Comparison of ENCODE assay signal across 26 cellular contexts in genomic region chr4:24956763-24957162, GRCh38. TPM values are rescaled to one million over a fixed set of nuclear protein-coding genes. Genes with fewer than 3 reads are reported as not detected.
"Had no signal": no experiment of that assay in that cellular context is flagged by ENCODE, and none has a peak within 500 bp of the region (broad histone marks: within the 10 kb centered on the region; RNA-seq: fewer than 3 reads in every experiment).

No MANE protein-coding gene starts in this region.

- H3K4me3 ChIP-seq: ascending aorta, coronary artery, dorsolateral prefrontal cortex had no signal

- H3K27me3 ChIP-seq: ascending aorta, brain microvascular endothelial cell, dorsolateral prefrontal cortex had no signal

- DNase-seq: activated B cell treated with CpG ODN at 0.5 μM for 24 hours; activated CD4-positive, alpha-beta memory T cell treated with anti-CD3 and anti-CD28 coated beads, Interleukin-2, amount 10 ng/mL, durations not matched to agents 7 days and 5 days; activated CD4-positive, alpha-beta T cell treated with anti-CD3 and anti-CD28 coated beads, Interleukin-2, amount 10 ng/mL, durations not matched to agents 7 days and 5 days; activated CD4-positive, alpha-beta T cell treated with anti-CD3 and anti-CD28 coated beads, Interleukin-2, amount 50 U/mL, for 4 hours; activated CD8-positive, alpha-beta memory T cell treated with anti-CD3 and anti-CD28 coated beads, Interleukin-2, amount 50 U/mL, for 48 hours; activated gamma-delta T cell; activated naive CD4-positive, alpha-beta T cell; activated naive CD4-positive, alpha-beta T cell treated with anti-CD3 and anti-CD28 coated beads, Interleukin-2, amount 10 ng/mL, durations not matched to agents 7 days and 5 days; activated naive CD8-positive, alpha-beta T cell treated with anti-CD3 and anti-CD28 coated beads, Interleukin-2, amount 10 ng/mL, durations not matched to agents 7 days and 5 days; activated T-cell treated with anti-CD3 and anti-CD28 coated beads for 4 hours; activated T-cell treated with anti-CD3 and anti-CD28 coated beads, Interleukin-2, amount 50 U/mL, for 24 hours; activated T-cell treated with anti-CD3 and anti-CD28 coated beads, Interleukin-2, amount 50 U/mL, for 72 hours; brain microvascular endothelial cell; dorsolateral prefrontal cortex; effector memory CD4-positive, alpha-beta T cell; endodermal cell; head of caudate nucleus; T-helper 1 cell; T-helper 17 cell; T1000; WERI-Rb-1 had no signal

- H3K4me1 ChIP-seq: ascending aorta had no signal

- H3K36me3 ChIP-seq: ascending aorta, brain microvascular endothelial cell, WERI-Rb-1 had no signal

- H3K27ac ChIP-seq: ascending aorta, brain microvascular endothelial cell, coronary artery, dorsolateral prefrontal cortex, WERI-Rb-1 had no signal

- ATAC-seq: activated CD4-positive, CD25-positive, alpha-beta regulatory T cell treated with anti-CD3 and anti-CD28 coated beads, Interleukin-2, amount 50 U/mL, for 24 hours; activated naive CD4-positive, alpha-beta T cell treated with anti-CD3 and anti-CD28 coated beads, Interleukin-2, amount 50 U/mL, for 72 hours; activated T-cell treated with anti-CD3 and anti-CD28 coated beads, Interleukin-2, amount 50 U/mL, for 72 hours; esophagus mucosa; T-helper 17 cell had no signal

RNA-seq across cellular contexts. Expression of gene CCDC149, which starts 43.9 kb away (rescaled TPM):
- total RNA-seq: activated B cell treated with CpG ODN at 0.5 μM for 24 hours; activated CD4-positive, alpha-beta memory T cell treated with anti-CD3 and anti-CD28 coated beads, Interleukin-2, amount 10 ng/mL, durations not matched to agents 7 days and 5 days; activated CD4-positive, alpha-beta T cell treated with anti-CD3 and anti-CD28 coated beads, Interleukin-2, amount 10 ng/mL, durations not matched to agents 7 days and 5 days; activated naive CD8-positive, alpha-beta T cell treated with anti-CD3 and anti-CD28 coated beads, Interleukin-2, amount 10 ng/mL, durations not matched to agents 7 days and 5 days had no signal
